16 cellular contexts compared by ENCODE assay signal in the genomic region with DNA sequence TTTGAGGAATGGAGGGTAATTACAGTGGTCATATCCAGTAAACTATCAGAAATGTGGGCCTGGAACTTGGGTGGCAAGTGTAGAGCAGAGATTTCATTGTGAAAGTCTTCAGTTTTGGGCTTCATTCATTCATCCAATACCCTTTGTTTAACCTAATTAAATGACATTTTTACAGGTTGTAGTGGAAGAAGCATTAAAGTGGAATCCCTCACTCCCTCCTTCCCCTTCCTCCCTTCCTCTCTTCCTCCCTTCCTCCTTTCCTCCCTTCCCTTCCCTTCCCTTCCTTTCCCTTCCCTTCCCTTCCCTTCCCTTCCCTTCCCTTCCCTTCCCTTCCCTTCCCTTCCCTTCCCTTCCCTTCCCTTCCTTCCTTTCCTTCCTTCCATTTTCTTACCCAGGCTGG.
"Had no signal": no experiment of that assay in that cellular context is flagged by ENCODE, and none has a peak within 500 bp of the region (broad histone marks: within the 10 kb centered on the region; RNA-seq: fewer than 3 reads in every experiment).

No MANE protein-coding gene starts in this region.

- DNase-seq: activated CD4-positive, alpha-beta T cell treated with anti-CD3 and anti-CD28 coated beads for 1 hour; activated T-cell treated with anti-CD3 and anti-CD28 coated beads for 4 hours; caudate nucleus; cortex of kidney; effector CD8-positive, alpha-beta T cell; kidney; left ventricle myocardium superior; mesendoderm; ovary; stimulated activated CD4-positive, alpha-beta T cell treated with anti-CD3 and anti-CD28 coated beads, Interleukin-4, amount 100 ng/mL, for 1 hour; stimulated activated CD8-positive, alpha-beta memory T cell treated with anti-CD3 and anti-CD28 coated beads, Interleukin-4, amount 100 ng/mL, for 48 hours; stomach; T-helper 9 cell had no signal

- ATAC-seq: activated T-helper 17 cell treated with anti-CD3 and anti-CD28 coated beads, Interleukin-2, amount 50 U/mL, for 72 hours; left ventricle myocardium superior had no signal

- H3K27ac ChIP-seq: neural progenitor cell, ovary, stomach, thoracic aorta had no signal

- H3K36me3 Mint-ChIP-seq: neural progenitor cell had no signal

- H3K4me3 Mint-ChIP-seq: neural progenitor cell had no signal

- H2AFZ ChIP-seq: neural progenitor cell had no signal

- FAIRE-seq: kidney had no signal

- H3K4me3 ChIP-seq: neural progenitor cell, ovary, stomach, thoracic aorta had no signal

- H3K27me3 ChIP-seq: neural progenitor cell, ovary, stomach had no signal

- H3K4me1 ChIP-seq: stomach had no signal

- H3K27ac Mint-ChIP-seq: neural progenitor cell had no signal

- H3K4me2 ChIP-seq: neural progenitor cell had no signal

- H3K9ac ChIP-seq: neural progenitor cell had no signal

- H3K9me3 Mint-ChIP-seq: activated T-helper 17 cell treated with anti-CD3 and anti-CD28 coated beads, Interleukin-2, amount 50 U/mL, for 72 hours; neural progenitor cell had no signal
